Comparison of ENCODE assay signal across 11 cellular contexts in genomic region chr5:53820119-53820801, GRCh38.
A peak's percentile ranks its signal among the peaks of the same experiment; 100 is the strongest.
DNase-seq lines count a peak whose midpoint lies in the region; ATAC-seq lines count a peak whose summit lies in the region.
"Had no signal": no experiment of that assay in that cellular context is flagged by ENCODE, and none has a peak within 500 bp of the region (broad histone marks: within the 10 kb centered on the region; RNA-seq: fewer than 3 reads in every experiment).

No MANE protein-coding gene starts in this region.

- DNase-seq in activated CD8-positive, alpha-beta memory T cell treated with anti-CD3 and anti-CD28 coated beads, Interleukin-2, amount 10 ng/mL, durations not matched to agents 7 days and 5 days = no peak
- DNase-seq in stimulated activated CD4-positive, alpha-beta T cell treated with anti-CD3 and anti-CD28 coated beads, Interleukin-4, amount 100 ng/mL, for 24 hours = no peak
- DNase-seq in RPMI8226 (no peak), OCI-M2 (lab: John Stamatoyannopoulos, UW; ENCODE audit: unreplicated experiment) (no peak)
- DNase-seq: activated T-cell treated with anti-CD3 and anti-CD28 coated beads, Interleukin-2, amount 50 U/mL, for 72 hours; right cardiac atrium had no signal

- ATAC-seq in GM18502 (IDR thresholded peaks at IDR 0.05; ENCODE audit: poor library complexity, unreplicated experiment) (peak; percentile 69), GM19468 (IDR thresholded peaks at IDR 0.05; ENCODE audit: extremely low read depth, unreplicated experiment) (peak; percentile 40), HG02938 (IDR thresholded peaks at IDR 0.05; ENCODE audit: unreplicated experiment) (peak; percentile 42), HG03565 (IDR thresholded peaks at IDR 0.05; ENCODE audit: unreplicated experiment) (peak; percentile 41)
- no peak for ATAC-seq in activated CD8-positive, alpha-beta memory T cell treated with anti-CD3 and anti-CD28 coated beads, Interleukin-2, amount 10 ng/mL, durations not matched to agents 7 days and 5 days
- ATAC-seq: Panc1, right cardiac atrium had no signal

- CTCF ChIA-PET in activated CD8-positive, alpha-beta memory T cell treated with anti-CD3 and anti-CD28 coated beads, Interleukin-2, amount 10 ng/mL, durations not matched to agents 7 days and 5 days (lab: Charles Lee) = no interaction called here

- H3K9me3 Mint-ChIP-seq in activated CD8-positive, alpha-beta memory T cell treated with anti-CD3 and anti-CD28 coated beads, Interleukin-2, amount 10 ng/mL, durations not matched to agents 7 days and 5 days (ENCODE audit: low read depth) = no peaks in the 10 kb centered on the region
- H3K9me3 Mint-ChIP-seq: activated T-cell treated with anti-CD3 and anti-CD28 coated beads, Interleukin-2, amount 50 U/mL, for 72 hours had no signal

- no peaks in the 10 kb centered on the region for H3K4me1 Mint-ChIP-seq in activated CD8-positive, alpha-beta memory T cell treated with anti-CD3 and anti-CD28 coated beads, Interleukin-2, amount 10 ng/mL, durations not matched to agents 7 days and 5 days

- no peak overlapping the region for H3K27ac Mint-ChIP-seq in activated CD8-positive, alpha-beta memory T cell treated with anti-CD3 and anti-CD28 coated beads, Interleukin-2, amount 10 ng/mL, durations not matched to agents 7 days and 5 days
- H3K27ac Mint-ChIP-seq: activated T-cell treated with anti-CD3 and anti-CD28 coated beads, Interleukin-2, amount 50 U/mL, for 72 hours had no signal

- no peak overlapping the region for H3K4me3 Mint-ChIP-seq in activated CD8-positive, alpha-beta memory T cell treated with anti-CD3 and anti-CD28 coated beads, Interleukin-2, amount 10 ng/mL, durations not matched to agents 7 days and 5 days
- H3K4me3 Mint-ChIP-seq: activated T-cell treated with anti-CD3 and anti-CD28 coated beads, Interleukin-2, amount 50 U/mL, for 72 hours had no signal

- H3K27me3 Mint-ChIP-seq in activated CD8-positive, alpha-beta memory T cell treated with anti-CD3 and anti-CD28 coated beads, Interleukin-2, amount 10 ng/mL, durations not matched to agents 7 days and 5 days = no peaks in the 10 kb centered on the region

- no peaks in the 10 kb centered on the region for H3K36me3 Mint-ChIP-seq in activated CD8-positive, alpha-beta memory T cell treated with anti-CD3 and anti-CD28 coated beads, Interleukin-2, amount 10 ng/mL, durations not matched to agents 7 days and 5 days
